ENCODE assay signal across 11 cellular contexts in genomic region chr2:134173338-134174016, GRCh38.
DNase-seq lines count a peak whose midpoint lies in the region; ATAC-seq and TF ChIP-seq lines count a peak whose summit lies in the region.
"Had no signal": no experiment of that assay in that cellular context is flagged by ENCODE, and none has a peak within 500 bp of the region (broad histone marks: within the 10 kb centered on the region; RNA-seq: fewer than 3 reads in every experiment).

No MANE protein-coding gene starts in this region.

- ATAC-seq in Right ventricle myocardium superior (ENCODE audit: poor library complexity) (peak; percentile 80), GM21528 (IDR thresholded peaks at IDR 0.05; ENCODE audit: low FRiP score, unreplicated experiment) (no peak)

- no peaks in the 10 kb centered on the region for H3K27me3 ChIP-seq in rectal smooth muscle tissue (ENCODE audit: control insufficient read depth, insufficient read depth, low read length)

- DNase-seq in NCI-H524 (lab: John Stamatoyannopoulos, UW), result peak; percentile 74 to 87
- DNase-seq in Right ventricle myocardium superior, result peak; percentile 60
- no peak for DNase-seq in GDM1 (lab: John Stamatoyannopoulos, UW)
- no peak for DNase-seq in mesothelial cell of epicardium (ENCODE audit: low spot score in 2 of 2, unreplicated experiment in 2 of 2)
- DNase-seq: activated naive CD8-positive, alpha-beta T cell treated with anti-CD3 and anti-CD28 coated beads for 36 hours; NCI-H774; stimulated activated naive CD4-positive, alpha-beta T cell had no signal

- TF ChIP-seq CTCF in mesothelial cell of epicardium (IDR thresholded peaks at IDR 0.05; ENCODE audit: unreplicated experiment), result no peak

- intact Hi-C loops in Right ventricle myocardium superior (cut with DNase I), result no loop called here

- H3K9ac ChIP-seq in rectal smooth muscle tissue (ENCODE audit: low read length), result no peak overlapping the region

- no peak overlapping the region for H3K27ac ChIP-seq in rectal smooth muscle tissue (ENCODE audit: low read depth, low read length)

- H3K4me1 Mint-ChIP-seq in IgD-negative memory B cell, result peaks cover 63 to 69% (median 68%) of the 10 kb centered on the region in 3 donors
- peaks cover 31% of the 10 kb centered on the region for H3K4me1 Mint-ChIP-seq in mesothelial cell of epicardium

- H3K4me3 Mint-ChIP-seq in IgD-negative memory B cell, result peak overlapping the region in 1 of 4 donors; percentile 33
- no peak overlapping the region for H3K4me3 Mint-ChIP-seq in mesothelial cell of epicardium
- H3K4me3 Mint-ChIP-seq: activated naive CD8-positive, alpha-beta T cell treated with anti-CD3 and anti-CD28 coated beads for 36 hours had no signal

- H3K36me3 Mint-ChIP-seq in IgD-negative memory B cell, result peaks cover 5% of the 10 kb centered on the region
- H3K36me3 Mint-ChIP-seq in mesothelial cell of epicardium, result peaks cover 2% of the 10 kb centered on the region

- H3K36me3 ChIP-seq in rectal smooth muscle tissue (ENCODE audit: control insufficient read depth, insufficient read depth, low read length), result no peaks in the 10 kb centered on the region

- H3K4me1 ChIP-seq in rectal smooth muscle tissue (ENCODE audit: control insufficient read depth, insufficient read depth, low read length), result peaks cover 7% of the 10 kb centered on the region

- H3K9me3 Mint-ChIP-seq in IgD-negative memory B cell (no peaks in the 10 kb centered on the region), mesothelial cell of epicardium (no peaks in the 10 kb centered on the region)
- H3K9me3 Mint-ChIP-seq: activated naive CD8-positive, alpha-beta T cell treated with anti-CD3 and anti-CD28 coated beads for 36 hours had no signal

- H3K27ac Mint-ChIP-seq in IgD-negative memory B cell, result peak overlapping the region in 2 of 3 donors; percentile 6 to 59
- no peak overlapping the region for H3K27ac Mint-ChIP-seq in mesothelial cell of epicardium
- H3K27ac Mint-ChIP-seq: activated naive CD8-positive, alpha-beta T cell treated with anti-CD3 and anti-CD28 coated beads for 36 hours had no signal

- H3K4me3 ChIP-seq in rectal smooth muscle tissue (ENCODE audit: low read length), result peak overlapping the region; percentile 14
- H3K4me3 ChIP-seq: smooth muscle cell had no signal

- peaks cover 2% of the 10 kb centered on the region for H3K27me3 Mint-ChIP-seq in IgD-negative memory B cell
- H3K27me3 Mint-ChIP-seq in mesothelial cell of epicardium (ENCODE audit: low read depth), result no peaks in the 10 kb centered on the region
- H3K27me3 Mint-ChIP-seq: activated naive CD8-positive, alpha-beta T cell treated with anti-CD3 and anti-CD28 coated beads for 36 hours had no signal

Comparison
In these comparisons a context has a peak if more than half of its experiments do, and no peak if none do; other contexts are left out.
1. DNase-seq: peak in NCI-H524 (2 of 2) and Right ventricle myocardium superior (single experiment); none in GDM1 (single experiment) and mesothelial cell of epicardium (0 of 2).